In genomic region chrX:150897371-150898319, GRCh38 we compare ENCODE assay signal across 8 cellular contexts. TPM values are rescaled to one million over a fixed set of nuclear protein-coding genes. Genes with fewer than 3 reads are reported as not detected.
DNase-seq lines count a peak whose midpoint lies in the region; ATAC-seq and TF ChIP-seq lines count a peak whose summit lies in the region.

No MANE protein-coding gene starts in this region.

- peaks cover 2% of the 10 kb centered on the region for H3K79me1 ChIP-seq in trophoblast cell (ENCODE audit: low read length)

- no peak overlapping the region for H2AK5ac ChIP-seq in trophoblast cell (ENCODE audit: low read length)

- no peaks in the 10 kb centered on the region for H3K36me3 ChIP-seq in trophoblast cell (ENCODE audit: control insufficient read depth in 1 of 2, insufficient read depth in 2 of 2, low read length in 2 of 2)

- no peak overlapping the region for H2BK120ac ChIP-seq in trophoblast cell (ENCODE audit: insufficient read depth, low read length, poor library complexity)

- H3K4me3 ChIP-seq in AG10803 (ENCODE audit: low read length) (peak overlapping the region; percentile 69), fibroblast of villous mesenchyme (ENCODE audit: low read depth, low read length) (peak overlapping the region; percentile 69), trophoblast cell (ENCODE audit: low read depth, low read length) (peak overlapping the region; percentile 79)

- CTCF ChIA-PET in GM10248 (lab: Yijun Ruan, JAX) = interaction anchor here (1.3 kb wide), 1 partner anchor 126 kb away, joined by 10 read pairs; no protein-coding TSS in a partner anchor

- no peak overlapping the region for H3K27ac ChIP-seq in trophoblast cell (ENCODE audit: low read depth, low read length)

- H2BK12ac ChIP-seq in trophoblast cell (ENCODE audit: low read length) = no peak overlapping the region

- peak; percentile 1 for ATAC-seq in GM21619 (IDR thresholded peaks at IDR 0.05; ENCODE audit: unreplicated experiment)

- H3K9ac ChIP-seq in trophoblast cell (ENCODE audit: low read length) = peak overlapping the region; percentile 69

- H4K91ac ChIP-seq in trophoblast cell (ENCODE audit: low read depth, low read length) = no peak overlapping the region

- POLR2A ChIA-PET in GM10248 (lab: Yijun Ruan, JAX) = no interaction called here

- no peaks in the 10 kb centered on the region for H3K79me2 ChIP-seq in trophoblast cell (ENCODE audit: control insufficient read depth, insufficient read depth, low read length, poor library complexity)

- DNase-seq in AG10803 (ENCODE audit: low read depth) = peak; percentile 45
- DNase-seq in NCI-H748 (lab: John Stamatoyannopoulos, UW; ENCODE audit: unreplicated experiment) = peak; percentile 81
- DNase-seq in activated T-helper 9 cell treated with anti-CD3 and anti-CD28 coated beads, Interleukin-2, amount 50 U/mL, for 16 hours (ENCODE audit: low read depth) = peak; percentile 23
- DNase-seq in fibroblast of villous mesenchyme (ENCODE audit: low read depth) = peak; percentile 12
- DNase-seq in trophoblast cell = peak in 1 of 2 donors; percentile 24
- DNase-seq in GM10248 (ENCODE audit: extremely low spot score) = no peak
- DNase-seq in NCI-H187 treated with DMSO at 0.1 percent for 48 hours (lab: John Stamatoyannopoulos, UW) = no peak

- H3K4me1 ChIP-seq in trophoblast cell (ENCODE audit: control insufficient read depth in 1 of 2, insufficient read depth in 2 of 2, low read length in 2 of 2) = no peaks in the 10 kb centered on the region

- peak overlapping the region; percentile 40 for H3K18ac ChIP-seq in trophoblast cell (ENCODE audit: low read length)

- peak overlapping the region; percentile 70 for H4K8ac ChIP-seq in trophoblast cell (ENCODE audit: low read depth, low read length)

- H3K23ac ChIP-seq in trophoblast cell (ENCODE audit: low read length) = no peak overlapping the region

- TF ChIP-seq CTCF in AG10803 (conservative IDR thresholded peaks at IDR 0.05; ENCODE audit: low read length) (no peak), fibroblast of villous mesenchyme (IDR thresholded peaks at IDR 0.05; ENCODE audit: insufficient read depth, low read depth, low read length) (no peak), GM10248 (IDR thresholded peaks at IDR 0.05; ENCODE audit: control extremely low read depth, extremely low read depth, low read depth, missing control alignments) (no peak)

- H4K12ac ChIP-seq in trophoblast cell (ENCODE audit: low read depth, low read length) = no peak overlapping the region

- H2BK5ac ChIP-seq in trophoblast cell (ENCODE audit: low read depth, low read length, poor library complexity) = no peak overlapping the region

- no CpG with 5 or more reads among the region's 23 CpGs for WGBS in trophoblast cell (ENCODE audit: extremely low coverage, insufficient coverage, insufficient read length)

- H3K4me2 ChIP-seq in trophoblast cell (ENCODE audit: low read length) = peak overlapping the region; percentile 86

- no peaks in the 10 kb centered on the region for H3K9me3 ChIP-seq in trophoblast cell (ENCODE audit: insufficient read depth, low read depth, low read length)

- no peaks in the 10 kb centered on the region for H3K27me3 ChIP-seq in trophoblast cell (ENCODE audit: insufficient read depth, low read length)

- H2AFZ ChIP-seq in trophoblast cell (ENCODE audit: insufficient read depth, low read length, poor library complexity) = peak overlapping the region; percentile 54

- no peak overlapping the region for H3K4ac ChIP-seq in trophoblast cell (ENCODE audit: low read depth, low read length)

- H3K14ac ChIP-seq in trophoblast cell (ENCODE audit: low read length) = peak overlapping the region; percentile 55

RNA-seq across cellular contexts. Expression of gene CD99L2, which starts 0.8 kb away (rescaled TPM):
- 45.7 and 47.9 TPM in 2 replicates for total RNA-seq in fibroblast of villous mesenchyme
- polyA plus RNA-seq in trophoblast cell (2013) = 4.9 and 5.1 TPM in 2 replicates

Comparison
In these comparisons a context has a peak if more than half of its experiments do, and no peak if none do; other contexts are left out.
1. DNase-seq: peak in AG10803 (single experiment), NCI-H748 (single experiment), activated T-helper 9 cell treated with anti-CD3 and anti-CD28 coated beads, Interleukin-2, amount 50 U/mL, for 16 hours (single experiment) and fibroblast of villous mesenchyme (single experiment); none in GM10248 (single experiment) and NCI-H187 treated with DMSO at 0.1 percent for 48 hours (single experiment).
2. Peak in every context shown above with its lines, with median percentiles within 50 percentile points of each other: H3K4me3 ChIP-seq.